8 cellular contexts compared by ENCODE assay signal in genomic region chr10:34538291-34538829, GRCh38.
DNase-seq lines count a peak whose midpoint lies in the region; ATAC-seq and TF ChIP-seq lines count a peak whose summit lies in the region.

No MANE protein-coding gene starts in this region.

- no peaks in the 10 kb centered on the region for H3K9me3 ChIP-seq in parathyroid adenoma (ENCODE audit: control insufficient read depth, low read length)

- H3K4me3 ChIP-seq in parathyroid adenoma (ENCODE audit: low read depth, low read length): no peak overlapping the region

- H3K4me1 ChIP-seq in parathyroid adenoma: no peaks in the 10 kb centered on the region

- H3K36me3 ChIP-seq in parathyroid adenoma (ENCODE audit: control insufficient read depth, insufficient read depth, low read length): no peaks in the 10 kb centered on the region

- no peak for TF ChIP-seq CTCF in RWPE1 (conservative IDR thresholded peaks at IDR 0.05; ENCODE audit: low read depth)
- TF ChIP-seq CTCF in parathyroid adenoma (IDR thresholded peaks at IDR 0.05): no peak

- DNase-seq in RWPE1 (ENCODE audit: low spot score) (no peak), NCI-H1694 (lab: John Stamatoyannopoulos, UW) (no peak), middle frontal gyrus (ENCODE audit: extremely low spot score, low spot score) (no peak)
- DNase-seq in stimulated activated CD4-positive, alpha-beta T cell treated with anti-CD3 and anti-CD28 coated beads, Interleukin-2, amount 100 ng/mL, for 48 hours: no peak

- H3K9ac ChIP-seq in parathyroid adenoma: no peak overlapping the region

- peak overlapping the region; percentile 15 for H3K4me2 ChIP-seq in parathyroid adenoma (ENCODE audit: low read length)

- peaks cover 4% of the 10 kb centered on the region for H3K79me2 ChIP-seq in parathyroid adenoma

- no peaks in the 10 kb centered on the region for H3K27me3 ChIP-seq in parathyroid adenoma (ENCODE audit: control insufficient read depth, insufficient read depth, low read length)

- ATAC-seq in GM18907 (IDR thresholded peaks at IDR 0.05; ENCODE audit: unreplicated experiment) (peak; percentile 68), HG02623 (IDR thresholded peaks at IDR 0.05; ENCODE audit: unreplicated experiment) (peak; percentile 34), HG03025 (IDR thresholded peaks at IDR 0.05; ENCODE audit: low FRiP score, unreplicated experiment) (no peak)

- H3K27ac ChIP-seq in RWPE1 (peak overlapping the region; percentile 45; the same call in 1 of the 2 replicates), parathyroid adenoma (no peak overlapping the region)

- CTCF ChIA-PET in RWPE1 (lab: Yijun Ruan, JAX): no interaction called here

- no peak overlapping the region for H2AFZ ChIP-seq in parathyroid adenoma

- POLR2A ChIA-PET in RWPE1 (lab: Yijun Ruan, JAX; ENCODE audit: low non-redundant PET): interaction anchor here (0.5 kb wide), 1 partner anchor 1225 kb away, joined by 3 read pairs; no protein-coding TSS in a partner anchor
